In the genomic region with DNA sequence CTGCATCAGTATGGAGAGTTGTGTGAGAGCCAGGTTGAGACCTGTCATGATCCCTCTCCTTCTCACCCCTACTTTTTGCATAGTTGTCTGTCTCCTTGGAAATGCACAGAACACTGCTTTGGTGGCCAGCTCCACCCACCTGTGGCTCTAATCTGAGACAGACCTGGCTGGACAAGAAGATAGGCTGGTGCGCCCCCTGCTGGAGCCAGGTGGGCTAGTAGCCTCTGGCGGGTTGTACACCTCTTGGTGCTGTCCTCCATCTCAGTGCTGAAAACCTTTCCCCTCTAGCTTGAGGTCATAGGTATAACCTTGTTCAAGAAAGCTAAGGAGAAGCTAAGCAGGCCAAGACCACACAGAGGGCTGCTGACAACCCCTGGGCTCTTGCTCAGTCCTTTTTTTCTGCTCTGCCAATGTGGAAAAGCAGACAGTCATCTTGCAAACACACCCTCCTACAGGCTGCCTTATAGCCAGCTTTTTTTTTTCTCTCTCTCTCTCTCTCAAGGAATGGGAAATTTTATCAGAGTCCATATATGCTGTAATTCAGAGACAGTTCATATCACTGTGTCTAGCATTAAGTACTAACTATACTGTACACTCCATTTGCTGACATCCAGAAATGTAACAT, we compare ENCODE assay signal across 8 cellular contexts. TPM values are rescaled to one million over a fixed set of nuclear protein-coding genes. Genes with fewer than 3 reads are reported as not detected.
DNase-seq lines count a peak whose midpoint lies in the region; ATAC-seq and TF ChIP-seq lines count a peak whose summit lies in the region.

No MANE protein-coding gene starts in this region.

- H3K36me3 ChIP-seq in cardiac muscle cell (no peaks in the 10 kb centered on the region), right atrium auricular region (no peaks in the 10 kb centered on the region)

- peaks cover 3% of the 10 kb centered on the region for H3K27me3 Mint-ChIP-seq in glutamatergic neuron (ENCODE audit: unreplicated experiment)

- H3K4me3 ChIP-seq in cardiac muscle cell (no peak overlapping the region), right atrium auricular region (no peak overlapping the region)

- DNase-seq in cardiac muscle cell (ENCODE audit: low read depth in 1 of 2, low spot score in 1 of 2), result peak; percentile 61 to 93
- DNase-seq in right atrium auricular region (ENCODE audit: low spot score), result no peak
- peak; percentile 48 for DNase-seq in NCI-H146 treated with DMSO at 0.1 percent for 48 hours (lab: John Stamatoyannopoulos, UW; ENCODE audit: unreplicated experiment)
- DNase-seq in activated CD4-positive, alpha-beta T cell treated with anti-CD3 and anti-CD28 coated beads, Interleukin-2, amount 50 U/mL, for 48 hours, result peak; percentile 45 to 62
- DNase-seq in glutamatergic neuron, result peak; percentile 96
- peak; percentile 70 for DNase-seq in sciatic nerve (ENCODE audit: low spot score)
- DNase-seq in cerebellum (ENCODE audit: low spot score), result no peak

- H3K4me1 Mint-ChIP-seq in glutamatergic neuron (ENCODE audit: low read depth, unreplicated experiment), result peaks cover 45% of the 10 kb centered on the region

- H3K4me3 Mint-ChIP-seq in glutamatergic neuron (ENCODE audit: unreplicated experiment), result no peak overlapping the region

- TF ChIP-seq CTCF in cardiac muscle cell (IDR thresholded peaks at IDR 0.05; ENCODE audit: low read depth, low read length) (peak; percentile 92), right atrium auricular region (IDR thresholded peaks at IDR 0.05) (peak in 1 of 2 donors; percentile 54), glutamatergic neuron (IDR thresholded peaks at IDR 0.05; ENCODE audit: partially characterized antibody, unreplicated experiment) (peak; percentile 93)

- H3K9me3 ChIP-seq in cardiac muscle cell (ENCODE audit: low read depth) (no peaks in the 10 kb centered on the region), right atrium auricular region (no peaks in the 10 kb centered on the region)

- H3K27ac Mint-ChIP-seq in glutamatergic neuron (ENCODE audit: unreplicated experiment), result no peak overlapping the region

- no peaks in the 10 kb centered on the region for H3K4me1 ChIP-seq in cardiac muscle cell (ENCODE audit: low read depth)
- H3K4me1 ChIP-seq in right atrium auricular region, result peaks cover 0 to 5% of the 10 kb centered on the region in 2 donors

- intact Hi-C loops in sciatic nerve (cut with DNase I), result no loop called here

- ATAC-seq in HG02678 (IDR thresholded peaks at IDR 0.05; ENCODE audit: unreplicated experiment) (peak; percentile 51), sciatic nerve (no peak)

- peaks cover 7% of the 10 kb centered on the region for H3K9me3 Mint-ChIP-seq in glutamatergic neuron (ENCODE audit: unreplicated experiment)

- peaks cover 6% of the 10 kb centered on the region for H3K36me3 Mint-ChIP-seq in glutamatergic neuron (ENCODE audit: unreplicated experiment)

- no peak overlapping the region for H3K27ac ChIP-seq in cardiac muscle cell
- H3K27ac ChIP-seq in right atrium auricular region, result no peak overlapping the region

- peaks cover 7% of the 10 kb centered on the region for H3K27me3 ChIP-seq in cardiac muscle cell
- no peaks in the 10 kb centered on the region for H3K27me3 ChIP-seq in right atrium auricular region

RNA-seq across cellular contexts. Expression of a gene that starts 58.8 kb away (rescaled TPM):
- total RNA-seq in cardiac muscle cell (3.6 and 7.4 TPM in 2 replicates), right atrium auricular region (1 to 10 TPM; 4.5 to 6.2 TPM), glutamatergic neuron (ENCODE audit: unreplicated experiment) (11.3 TPM), sciatic nerve (70.3 TPM), cerebellum (66.4 TPM)
- polyA plus RNA-seq in cardiac muscle cell, result 7.6 and 8.8 TPM in 2 replicates

Comparison
In these comparisons a context has a peak if more than half of its experiments do, and no peak if none do; other contexts are left out.
1. DNase-seq: peak in cardiac muscle cell (2 of 2), NCI-H146 treated with DMSO at 0.1 percent for 48 hours (single experiment), activated CD4-positive, alpha-beta T cell treated with anti-CD3 and anti-CD28 coated beads, Interleukin-2, amount 50 U/mL, for 48 hours (2 of 2), glutamatergic neuron (single experiment) and sciatic nerve (single experiment); none in right atrium auricular region (single experiment) and cerebellum (single experiment).